37 cellular contexts compared by ENCODE assay signal in the genomic region with DNA sequence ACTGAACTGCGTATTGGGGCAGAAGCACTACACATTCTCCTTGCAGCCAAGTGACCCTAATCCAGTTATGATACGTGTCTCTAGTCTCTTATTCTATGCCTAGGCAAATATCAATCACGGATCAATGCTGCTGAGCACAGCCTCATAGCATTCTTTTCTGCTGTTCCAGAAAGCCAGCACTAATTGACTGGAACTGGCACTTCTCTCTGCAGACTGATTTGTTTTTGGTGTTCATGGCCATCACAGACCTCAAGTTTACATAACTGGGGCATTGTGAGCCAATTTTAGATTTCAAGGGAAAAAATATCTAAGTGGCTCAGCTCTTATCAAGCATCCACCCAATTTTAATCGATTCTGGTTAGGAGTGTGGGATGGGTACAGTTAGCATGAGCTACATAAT. TPM values are rescaled to one million over a fixed set of nuclear protein-coding genes. Genes with fewer than 3 reads are reported as not detected.
"Had no signal": no experiment of that assay in that cellular context is flagged by ENCODE, and none has a peak within 500 bp of the region (broad histone marks: within the 10 kb centered on the region; RNA-seq: fewer than 3 reads in every experiment).

No MANE protein-coding gene starts in this region.

- H2AFZ ChIP-seq: PC-9 had no signal

- ATAC-seq: activated CD8-positive, alpha-beta T cell treated with anti-CD3 and anti-CD28 coated beads for 36 hours; activated T-cell treated with anti-CD3 and anti-CD28 coated beads, Interleukin-2, amount 50 U/mL, for 72 hours; activated T-helper 17 cell treated with anti-CD3 and anti-CD28 coated beads, Interleukin-2, amount 50 U/mL, for 72 hours; K562 had no signal

- H3K27me3 ChIP-seq: ascending aorta had no signal

- H3K27ac ChIP-seq: ascending aorta, PC-9, WERI-Rb-1 had no signal

- DNase-seq: activated CD4-positive, alpha-beta T cell treated with anti-CD3 and anti-CD28 coated beads for 1 hour; activated CD4-positive, alpha-beta T cell treated with anti-CD3 and anti-CD28 coated beads for 48 hours; activated CD4-positive, alpha-beta T cell treated with anti-CD3 and anti-CD28 coated beads, Interleukin-2, amount 50 U/mL, for 4 hours; activated CD4-positive, CD25-positive, alpha-beta regulatory T cell; activated CD8-positive, alpha-beta T cell treated with anti-CD3 and anti-CD28 coated beads for 36 hours; activated effector memory CD4-positive, alpha-beta T cell treated with anti-CD3 and anti-CD28 coated beads, Interleukin-2, amount 50 U/mL, for 16 hours; activated naive CD4-positive, alpha-beta T cell; activated naive CD4-positive, alpha-beta T cell treated with anti-CD3 and anti-CD28 coated beads, Interleukin-2, amount 50 U/mL, for 16 hours; activated naive CD8-positive, alpha-beta T cell treated with anti-CD3 and anti-CD28 coated beads for 36 hours; activated T-cell treated with anti-CD3 and anti-CD28 coated beads, Interleukin-2, amount 50 U/mL, for 1 hour; activated T-cell treated with anti-CD3 and anti-CD28 coated beads, Interleukin-2, amount 50 U/mL, for 72 hours; amniotic stem cell; IMR-90; NCI-H1092 treated with DMSO at 0.1 percent for 48 hours; NCI-H1417; NCI-H146; NCI-H187; NCI-H2029 treated with DMSO at 0.1 percent for 48 hours; NCI-H2107; NCI-H2171 treated with DMSO at 0.1 percent for 48 hours; NCI-H2227 treated with DMSO at 0.1 percent for 48 hours; NCI-H446; NCI-H510A treated with DMSO at 0.1 percent for 48 hours; NCI-H526 treated with DMSO at 0.1 percent for 48 hours; NCI-H774; PC-9; Right ventricle myocardium superior; SW 1271; T-helper 1 cell; T1000; WERI-Rb-1 had no signal

- H3K4me3 ChIP-seq: ascending aorta, breast epithelium, K562, PC-9 had no signal

- H3K4me2 ChIP-seq: PC-9 had no signal

- H3K4me1 ChIP-seq: breast epithelium had no signal

- H3K36me3 ChIP-seq: breast epithelium, WERI-Rb-1 had no signal

- H3K9me3 ChIP-seq: ascending aorta, breast epithelium had no signal

RNA-seq across cellular contexts. Expression of gene GLDN, which starts 37.9 kb away (rescaled TPM):
- total RNA-seq: activated CD8-positive, alpha-beta memory T cell treated with anti-CD3 and anti-CD28 coated beads for 36 hours; activated CD8-positive, alpha-beta T cell treated with anti-CD3 and anti-CD28 coated beads for 36 hours; activated naive CD8-positive, alpha-beta T cell treated with anti-CD3 and anti-CD28 coated beads for 36 hours; activated T-cell treated with anti-CD3 and anti-CD28 coated beads, Interleukin-2, amount 50 U/mL, for 72 hours; activated T-helper 17 cell treated with anti-CD3 and anti-CD28 coated beads, Interleukin-2, amount 50 U/mL, for 72 hours; PC-9; T-helper 2 cell treated with Interferon-gamma antibody and Interleukin-4, amounts not matched to agents 100 ng/mL and 5 ng/mL, for 36 hours had no signal

RNA-seq across cellular contexts. Expression of gene CYP19A1, which starts 41.0 kb away (rescaled TPM):
- total RNA-seq: activated CD8-positive, alpha-beta memory T cell treated with anti-CD3 and anti-CD28 coated beads for 36 hours; activated CD8-positive, alpha-beta T cell treated with anti-CD3 and anti-CD28 coated beads for 36 hours; activated naive CD8-positive, alpha-beta T cell treated with anti-CD3 and anti-CD28 coated beads for 36 hours; activated T-cell treated with anti-CD3 and anti-CD28 coated beads, Interleukin-2, amount 50 U/mL, for 72 hours; IMR-90 had no signal
